Comparison of ENCODE assay signal across 2 cellular contexts in the genomic region with DNA sequence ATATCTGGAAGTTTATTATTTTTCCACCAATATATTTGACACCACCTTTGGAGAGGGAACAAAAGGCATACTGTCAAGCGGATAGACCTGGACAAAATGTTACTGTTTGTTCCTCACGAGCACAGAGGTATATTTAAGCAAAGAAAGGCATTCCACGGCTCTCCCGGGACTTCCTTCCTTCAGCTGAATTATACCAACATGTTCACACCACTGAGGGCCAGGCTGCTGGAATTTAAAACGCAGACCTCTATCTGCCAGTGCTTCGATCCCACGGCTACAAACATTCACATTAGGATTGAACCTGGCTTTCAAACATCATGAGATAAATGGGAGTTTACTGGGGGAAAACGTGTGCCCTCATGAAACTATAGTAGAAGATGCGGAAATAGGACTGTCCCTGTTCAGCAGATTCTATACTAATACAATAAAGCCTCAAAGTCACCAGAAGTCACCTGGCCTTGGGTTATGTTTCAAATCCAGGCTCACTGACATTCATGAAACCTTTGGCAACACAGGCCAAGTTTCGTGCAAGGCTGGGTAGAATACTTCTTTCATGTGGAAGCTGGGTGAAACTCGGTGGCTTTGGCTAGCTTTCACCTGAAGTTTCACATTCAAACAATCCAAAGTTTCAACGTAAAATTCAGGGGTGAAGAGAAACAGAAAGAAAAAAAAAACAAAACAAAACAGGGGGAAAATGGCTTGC.
TF ChIP-seq lines count a peak whose summit lies in the region.

No MANE protein-coding gene starts in this region.

TF ChIP-seq in GM23338, 12 proteins besides CTCF, POLR2A, EP300 and RAD21:
- TF ChIP-seq POLR2AphosphoS5 (IDR thresholded peaks at IDR 0.05; ENCODE audit: low read depth), result no peak
- no peak for TF ChIP-seq ZNF331 (CRISPR knock-in tag; IDR thresholded peaks at IDR 0.05; ENCODE audit: low read depth)
- no peak for TF ChIP-seq EZH2phosphoT487 (IDR thresholded peaks at IDR 0.05; ENCODE audit: unreplicated experiment)
- TF ChIP-seq ZNF462 (CRISPR knock-in tag; IDR thresholded peaks at IDR 0.05), result no peak
- TF ChIP-seq ZNF114 (CRISPR knock-in tag; IDR thresholded peaks at IDR 0.05), result no peak
- no peak for TF ChIP-seq STAT1 (IDR thresholded peaks at IDR 0.05; ENCODE audit: unreplicated experiment)
- no peak for TF ChIP-seq CREB1 (CRISPR knock-in tag; IDR thresholded peaks at IDR 0.05; ENCODE audit: low read depth)
- TF ChIP-seq JUNB (IDR thresholded peaks at IDR 0.05; ENCODE audit: unreplicated experiment), result no peak
TF ChIP-seq in GM23338: peak in this region for 0.

TF ChIP-seq in HepG2, 621 proteins besides CTCF, POLR2A, EP300 and RAD21:
- TF ChIP-seq ETV6 (CRISPR knock-in tag; conservative IDR thresholded peaks at IDR 0.05), result no peak
- TF ChIP-seq SOX6 (IDR thresholded peaks at IDR 0.05), result no peak
- TF ChIP-seq SOX6 (CRISPR knock-in tag; IDR thresholded peaks at IDR 0.05), result 0 out of 2 replicates have a peak, but pooled peaks have one; percentile 20
TF ChIP-seq in HepG2: peak in this region for 1.
